8 cellular contexts compared by ENCODE assay signal in the genomic region with DNA sequence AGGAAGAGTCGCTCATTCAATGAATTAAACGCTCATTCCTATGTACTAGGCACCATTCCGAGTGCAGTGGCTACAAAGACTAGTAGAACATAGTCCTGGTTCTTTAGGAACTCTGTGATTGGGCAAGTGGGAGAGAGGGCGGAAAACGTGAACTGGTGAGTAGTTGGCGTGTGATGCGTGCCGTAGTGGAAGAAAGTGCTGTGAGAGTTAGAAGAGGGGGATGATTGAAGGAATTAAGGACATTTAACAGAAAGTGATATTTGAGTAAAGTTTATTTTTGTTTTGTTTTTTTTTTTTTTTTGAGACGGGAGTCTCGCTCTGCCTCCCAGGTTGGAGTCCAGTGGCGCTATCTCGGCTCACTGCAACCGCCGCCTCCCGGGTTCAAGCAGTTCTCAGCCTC. TPM values are rescaled to one million over a fixed set of nuclear protein-coding genes. Genes with fewer than 3 reads are reported as not detected.
DNase-seq lines count a peak whose midpoint lies in the region; FAIRE-seq and TF ChIP-seq lines count a peak whose summit lies in the region.

No MANE protein-coding gene starts in this region.

- H3K4me2 ChIP-seq in BLaER1: peak overlapping the region; percentile 96
- peak overlapping the region; percentile 98 for H3K4me2 ChIP-seq in neural progenitor cell

- FAIRE-seq in frontal cortex (lab: Jason Lieb, UNC): no peak

- H3K36me3 ChIP-seq in BLaER1 (peaks cover 20% of the 10 kb centered on the region), neural progenitor cell (no peaks in the 10 kb centered on the region)

- no peaks in the 10 kb centered on the region for H3K9me3 Mint-ChIP-seq in activated CD4-positive, alpha-beta T cell treated with anti-CD3 and anti-CD28 coated beads, Interleukin-2, amount 10 ng/mL, durations not matched to agents 24 days and 14 days
- no peaks in the 10 kb centered on the region for H3K9me3 Mint-ChIP-seq in neural progenitor cell

- peaks cover 21% of the 10 kb centered on the region for H3K4me1 Mint-ChIP-seq in activated CD4-positive, alpha-beta T cell treated with anti-CD3 and anti-CD28 coated beads, Interleukin-2, amount 10 ng/mL, durations not matched to agents 24 days and 14 days
- H3K4me1 Mint-ChIP-seq in neural progenitor cell: peaks cover 22% of the 10 kb centered on the region

- H3K4me3 Mint-ChIP-seq in activated CD4-positive, alpha-beta T cell treated with anti-CD3 and anti-CD28 coated beads, Interleukin-2, amount 10 ng/mL, durations not matched to agents 24 days and 14 days: peak overlapping the region; percentile 83
- H3K4me3 Mint-ChIP-seq in neural progenitor cell: peak overlapping the region; percentile 92

- DNase-seq in HK-2 (ENCODE audit: unreplicated experiment) (peak; percentile 43), epithelial cell of prostate (ENCODE audit: low read depth, low spot score) (no peak), neural progenitor cell (ENCODE audit: low spot score) (peak; percentile 35), NCI-H510A treated with DMSO at 0.1 percent for 48 hours (lab: John Stamatoyannopoulos, UW) (no peak), frontal cortex (ENCODE audit: low spot score in 2 of 2) (no peak), anterior cingulate cortex (lab: John Stamatoyannopoulos, UW) (no peak)
- DNase-seq in activated CD4-positive, alpha-beta T cell treated with anti-CD3 and anti-CD28 coated beads, Interleukin-2, amount 10 ng/mL, durations not matched to agents 24 days and 14 days: peak; percentile 75

- H3K27ac Mint-ChIP-seq in activated CD4-positive, alpha-beta T cell treated with anti-CD3 and anti-CD28 coated beads, Interleukin-2, amount 10 ng/mL, durations not matched to agents 24 days and 14 days: peak overlapping the region; percentile 89
- peak overlapping the region; percentile 54 for H3K27ac Mint-ChIP-seq in neural progenitor cell

- peak overlapping the region; percentile 35 for H2AFZ ChIP-seq in neural progenitor cell (replicated peaks)

- peak overlapping the region; percentile 85 for H3K4me3 ChIP-seq in BLaER1
- H3K4me3 ChIP-seq in neural progenitor cell: peak overlapping the region; percentile 94

- H3K4me1 ChIP-seq in BLaER1 (peaks cover 40% of the 10 kb centered on the region), neural progenitor cell (peaks cover 16% of the 10 kb centered on the region)

- H4K20me1 ChIP-seq in BLaER1 (peaks cover 17% of the 10 kb centered on the region; the same call in 1 of the 2 replicates), neural progenitor cell (ENCODE audit: low read depth) (peaks cover 16% of the 10 kb centered on the region)

- peaks cover 48% of the 10 kb centered on the region for H3K79me2 ChIP-seq in neural progenitor cell (ENCODE audit: low read depth)

- H3K27me3 ChIP-seq in BLaER1 (no peaks in the 10 kb centered on the region), neural progenitor cell (peaks cover 37% of the 10 kb centered on the region)

- peaks cover 6% of the 10 kb centered on the region for H3K36me3 Mint-ChIP-seq in activated CD4-positive, alpha-beta T cell treated with anti-CD3 and anti-CD28 coated beads, Interleukin-2, amount 10 ng/mL, durations not matched to agents 24 days and 14 days (ENCODE audit: low read depth)
- H3K36me3 Mint-ChIP-seq in neural progenitor cell: no peaks in the 10 kb centered on the region

- H3K27ac ChIP-seq in BLaER1: peak overlapping the region; percentile 80
- H3K27ac ChIP-seq in epithelial cell of prostate: peak overlapping the region; percentile 60
- no peak overlapping the region for H3K27ac ChIP-seq in neural progenitor cell

- H3K9me3 ChIP-seq in BLaER1 (no peaks in the 10 kb centered on the region), neural progenitor cell (ENCODE audit: low read depth) (no peaks in the 10 kb centered on the region)

- H3K27me3 Mint-ChIP-seq in activated CD4-positive, alpha-beta T cell treated with anti-CD3 and anti-CD28 coated beads, Interleukin-2, amount 10 ng/mL, durations not matched to agents 24 days and 14 days: peaks cover 14% of the 10 kb centered on the region
- H3K27me3 Mint-ChIP-seq in neural progenitor cell (ENCODE audit: insufficient read depth, low read depth): peaks cover 7% of the 10 kb centered on the region

- TF ChIP-seq CTCF in neural progenitor cell (IDR thresholded peaks at IDR 0.05): no peak

- intact Hi-C loops in activated CD4-positive, alpha-beta T cell treated with anti-CD3 and anti-CD28 coated beads, Interleukin-2, amount 10 ng/mL, durations not matched to agents 24 days and 14 days (cut with micrococcal nuclease): loop anchor here (1.0 kb wide), 3 partner anchors 10 to 31 kb away; a partner anchor contains a TSS

- peak overlapping the region; percentile 90 for H3K9ac ChIP-seq in BLaER1
- H3K9ac ChIP-seq in neural progenitor cell: peak overlapping the region; percentile 93

- H3F3A ChIP-seq in neural progenitor cell (ENCODE audit: low read depth): no peaks in the 10 kb centered on the region

RNA-seq across cellular contexts. Expression of a gene that starts 7.9 kb away (rescaled TPM):
- 0.07 TPM in 1 of 2 replicates, not detected in the other for total RNA-seq in activated CD4-positive, alpha-beta T cell treated with anti-CD3 and anti-CD28 coated beads, Interleukin-2, amount 10 ng/mL, durations not matched to agents 24 days and 14 days
- not detected in 2 replicates for total RNA-seq in neural progenitor cell (ENCODE audit: low replicate concordance)
- total RNA-seq in frontal cortex: 0.41 TPM

RNA-seq across cellular contexts. Expression of a gene that starts 9.8 kb away (rescaled TPM):
- total RNA-seq in activated CD4-positive, alpha-beta T cell treated with anti-CD3 and anti-CD28 coated beads, Interleukin-2, amount 10 ng/mL, durations not matched to agents 24 days and 14 days: 4.5 and 4.8 TPM in 2 replicates
- total RNA-seq in neural progenitor cell (ENCODE audit: low replicate concordance) (6.5 and 7.0 TPM in 2 replicates), frontal cortex (6.1 TPM)

RNA-seq across cellular contexts. Expression of a gene that starts 18.6 kb away (rescaled TPM):
- 164 and 172 TPM in 2 replicates for total RNA-seq in activated CD4-positive, alpha-beta T cell treated with anti-CD3 and anti-CD28 coated beads, Interleukin-2, amount 10 ng/mL, durations not matched to agents 24 days and 14 days
- total RNA-seq in neural progenitor cell (ENCODE audit: low replicate concordance) (120 and 125 TPM in 2 replicates), frontal cortex (126 TPM)

RNA-seq across cellular contexts. Expression of a gene that starts 31.1 kb away (rescaled TPM):
- 43.1 and 44.8 TPM in 2 replicates for total RNA-seq in activated CD4-positive, alpha-beta T cell treated with anti-CD3 and anti-CD28 coated beads, Interleukin-2, amount 10 ng/mL, durations not matched to agents 24 days and 14 days
- total RNA-seq in neural progenitor cell (ENCODE audit: low replicate concordance) (not detected in 2 replicates), frontal cortex (0.41 TPM)

Comparison
In these comparisons a context has a peak if more than half of its experiments do, and no peak if none do; other contexts are left out.
1. DNase-seq: peak in HK-2 (single experiment), activated CD4-positive, alpha-beta T cell treated with anti-CD3 and anti-CD28 coated beads, Interleukin-2, amount 10 ng/mL, durations not matched to agents 24 days and 14 days (single experiment) and neural progenitor cell (single experiment); none in epithelial cell of prostate (single experiment), NCI-H510A treated with DMSO at 0.1 percent for 48 hours (single experiment), frontal cortex (0 of 2) and anterior cingulate cortex (0 of 58).